In the genomic region with DNA sequence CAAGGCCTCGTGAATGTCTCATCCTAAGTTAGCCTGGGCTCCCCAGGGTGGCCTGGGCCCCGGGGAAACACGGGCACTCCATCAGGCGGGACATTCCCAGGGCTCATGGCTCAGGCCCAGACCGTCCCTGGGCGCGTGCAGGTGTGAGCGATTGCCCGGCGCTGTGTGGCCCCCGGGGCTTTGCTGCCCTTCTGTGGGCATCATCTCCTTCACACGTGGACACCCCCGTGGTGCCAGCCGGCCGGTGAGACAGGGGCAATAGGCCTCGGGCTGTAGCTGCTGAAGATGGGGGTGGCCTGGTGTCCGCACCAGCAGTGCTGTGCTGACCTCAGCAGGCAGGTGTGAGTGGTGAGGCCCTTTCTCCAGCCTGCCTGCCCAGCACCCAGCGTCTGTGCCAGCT, we compare ENCODE assay signal across 14 cellular contexts.
"Had no signal": no experiment of that assay in that cellular context is flagged by ENCODE, and none has a peak within 500 bp of the region (broad histone marks: within the 10 kb centered on the region; RNA-seq: fewer than 3 reads in every experiment).

No MANE protein-coding gene starts in this region.

- H3K4me3 Mint-ChIP-seq: endodermal cell; neural progenitor cell; stimulated activated effector memory CD8-positive, alpha-beta T cell treated with anti-CD3 and anti-CD28 coated beads, Interleukin-12 subunit alpha, Interleukin-12 subunit beta, amount 100 ng/mL, for 72 hours had no signal

- H3K9ac ChIP-seq: neural progenitor cell had no signal

- H3K27me3 ChIP-seq: dorsolateral prefrontal cortex, neural progenitor cell, pancreas, thyroid gland had no signal

- H3K9me3 ChIP-seq: pancreas, thyroid gland had no signal

- H3K4me1 ChIP-seq: neural progenitor cell had no signal

- H3K27ac Mint-ChIP-seq: activated T-helper 2 cell treated with anti-CD3 and anti-CD28 coated beads, Interferon-gamma antibody, Interleukin-2, Interleukin-4, amounts not matched to agents 10 μg/mL and 5 μg/mL and 100 μg/mL, durations not matched to agents 14 hours and 24 hours and 36 hours; endodermal cell; neural progenitor cell had no signal

- H3K27ac ChIP-seq: neural progenitor cell, pancreas, thyroid gland had no signal

- H3K4me2 ChIP-seq: neural progenitor cell had no signal

- H3K9me3 Mint-ChIP-seq: activated T-helper 2 cell treated with anti-CD3 and anti-CD28 coated beads, Interferon-gamma antibody, Interleukin-2, Interleukin-4, amounts not matched to agents 10 μg/mL and 5 μg/mL and 100 μg/mL, durations not matched to agents 14 hours and 24 hours and 36 hours; endodermal cell; neural progenitor cell; stimulated activated effector memory CD8-positive, alpha-beta T cell treated with anti-CD3 and anti-CD28 coated beads, Interleukin-12 subunit alpha, Interleukin-12 subunit beta, amount 100 ng/mL, for 72 hours had no signal

- H2AFZ ChIP-seq: neural progenitor cell had no signal

- ATAC-seq: activated CD4-positive, CD25-positive, alpha-beta regulatory T cell treated with anti-CD3 and anti-CD28 coated beads, Interleukin-2, amount 50 U/mL, for 24 hours; pancreas; stimulated activated effector memory CD8-positive, alpha-beta T cell treated with anti-CD3 and anti-CD28 coated beads, Interleukin-12 subunit alpha, Interleukin-12 subunit beta, amount 100 ng/mL, for 72 hours had no signal

- H3K4me3 ChIP-seq: dorsolateral prefrontal cortex, lung, neural progenitor cell, pancreas, thyroid gland had no signal

- H3K36me3 ChIP-seq: neural progenitor cell had no signal

- DNase-seq: activated CD4-positive, alpha-beta T cell treated with anti-CD3 and anti-CD28 coated beads, Interleukin-2, amount 50 U/mL, for 4 hours; activated naive CD4-positive, alpha-beta T cell treated with anti-CD3 and anti-CD28 coated beads, Interleukin-2, amount 50 U/mL, for 16 hours; activated T-cell treated with anti-CD3 and anti-CD28 coated beads for 4 hours; dorsolateral prefrontal cortex; endodermal cell; midbrain; T1000; thyroid gland had no signal
